In the genomic region with DNA sequence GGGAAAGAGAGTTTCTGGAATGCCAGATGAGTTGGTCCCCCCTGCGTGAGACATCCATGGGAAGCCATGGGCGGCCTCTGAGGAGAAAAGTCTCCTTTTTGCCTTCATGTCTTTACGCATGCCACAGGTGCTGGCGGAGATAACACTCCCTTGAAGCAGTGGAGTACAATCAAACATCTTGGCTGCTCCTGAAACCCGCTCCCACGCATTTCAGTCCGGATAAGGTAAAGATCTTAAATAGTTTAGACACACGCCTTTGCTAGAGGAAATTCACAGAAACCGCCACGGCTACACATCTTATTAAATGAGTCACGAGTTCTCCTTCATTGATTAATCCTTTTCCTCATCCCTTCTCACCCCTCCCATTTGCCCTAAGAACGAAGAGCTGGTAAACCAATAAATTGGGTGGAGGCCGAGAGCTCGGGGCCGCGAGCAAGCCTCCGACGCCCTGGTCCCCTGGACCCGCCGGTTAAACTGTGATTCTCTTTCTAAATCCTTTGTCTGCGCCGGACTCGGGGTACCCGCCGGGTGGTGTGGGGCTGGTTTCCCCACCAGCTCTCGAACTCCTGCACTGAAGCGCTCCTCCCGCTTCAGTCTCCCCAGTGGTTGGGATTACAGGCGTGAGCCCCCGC, we compare ENCODE assay signal across 7 cellular contexts. TPM values are rescaled to one million over a fixed set of nuclear protein-coding genes. Genes with fewer than 3 reads are reported as not detected.
DNase-seq lines count a peak whose midpoint lies in the region; ATAC-seq, FAIRE-seq and TF ChIP-seq lines count a peak whose summit lies in the region.

No MANE protein-coding gene starts in this region.

- dilution Hi-C loops in keratinocyte (cut with MboI; ENCODE audit: extremely low pct_ligation_motif_present, low sequenced_read_pairs): no loop called here

- peak overlapping the region; percentile 56 for H3K4me3 Mint-ChIP-seq in activated naive CD8-positive, alpha-beta T cell treated with anti-CD3 and anti-CD28 coated beads, Interleukin-2, amount 10 ng/mL, durations not matched to agents 7 days and 5 days

- peaks cover 15% of the 10 kb centered on the region for H3K27me3 ChIP-seq in keratinocyte (ENCODE audit: control insufficient read depth, extremely low read depth, insufficient read depth, low read length)

- H3K79me2 ChIP-seq in keratinocyte (ENCODE audit: control insufficient read depth, insufficient read depth, low read length): no peaks in the 10 kb centered on the region

- no peak overlapping the region for H3K27ac ChIP-seq in keratinocyte (ENCODE audit: control insufficient read depth, insufficient read depth, low read length)

- H2AFZ ChIP-seq in keratinocyte (ENCODE audit: control insufficient read depth, low read length): peak overlapping the region; percentile 6

- no peak for TF ChIP-seq CTCF in NB4 (IDR thresholded peaks at IDR 0.05; ENCODE audit: low read depth, low read length)
- TF ChIP-seq CTCF in keratinocyte (optimal IDR thresholded peaks at IDR 0.05 in 1 of 3, IDR thresholded peaks at IDR 0.05 in 1 of 3, conservative IDR thresholded peaks at IDR 0.05 in 1 of 3; ENCODE audit: extremely low read depth in 1 of 3, insufficient read depth in 2 of 3, low read length in 3 of 3): no peak

- no peaks in the 10 kb centered on the region for H3K9me1 ChIP-seq in keratinocyte (ENCODE audit: control insufficient read depth, extremely low read depth, insufficient read depth, low read length)

- H3K4me3 ChIP-seq in NB4 (ENCODE audit: low read depth, low read length): no peak overlapping the region
- peak overlapping the region; percentile 35 to 63 (median 56) for H3K4me3 ChIP-seq in keratinocyte (ENCODE audit: control insufficient read depth in 2 of 3, extremely low read depth in 1 of 3, insufficient read depth in 2 of 3, low read depth in 1 of 3, low read length in 3 of 3)

- DNase-seq in NB4 (ENCODE audit: low read depth) (peak; percentile 27), keratinocyte (ENCODE audit: low read depth, low spot score) (no peak), NCI-H1092 treated with DMSO at 0.1 percent for 48 hours (lab: John Stamatoyannopoulos, UW) (no peak), NCI-H524 (lab: John Stamatoyannopoulos, UW) (no peak)
- no peak for DNase-seq in activated naive CD8-positive, alpha-beta T cell treated with anti-CD3 and anti-CD28 coated beads, Interleukin-2, amount 10 ng/mL, durations not matched to agents 7 days and 5 days
- DNase-seq in stimulated activated CD4-positive, alpha-beta T cell treated with anti-CD3 and anti-CD28 coated beads, Interleukin-1b, Interleukin-23, amount 100 ng/mL, for 4 hours (ENCODE audit: low read depth in 2 of 2): peak; percentile 14 to 21

- no peak for FAIRE-seq in keratinocyte (lab: Jason Lieb, UNC)

- H3K4me1 ChIP-seq in keratinocyte (ENCODE audit: control insufficient read depth, extremely low read depth, insufficient read depth, low read length): peaks cover 7% of the 10 kb centered on the region

- peak overlapping the region; percentile 6 for H3K9ac ChIP-seq in keratinocyte (ENCODE audit: control insufficient read depth, extremely low read depth, insufficient read depth, low read length)

- TF ChIP-seq POLR2A in NB4 (IDR thresholded peaks at IDR 0.05; ENCODE audit: extremely low read depth, insufficient read length): no peak

- H3K4me2 ChIP-seq in keratinocyte (ENCODE audit: control insufficient read depth, extremely low read depth, insufficient read depth, low read depth, low read length): peak overlapping the region; percentile 75

- H3K9me3 Mint-ChIP-seq in activated naive CD8-positive, alpha-beta T cell treated with anti-CD3 and anti-CD28 coated beads, Interleukin-2, amount 10 ng/mL, durations not matched to agents 7 days and 5 days: peaks cover 7% of the 10 kb centered on the region

- POLR2A ChIA-PET in activated naive CD8-positive, alpha-beta T cell treated with anti-CD3 and anti-CD28 coated beads, Interleukin-2, amount 10 ng/mL, durations not matched to agents 7 days and 5 days (lab: Charles Lee): no interaction called here

- no peaks in the 10 kb centered on the region for H3K9me3 ChIP-seq in keratinocyte (ENCODE audit: control insufficient read depth, low read depth, low read length)

- H3K36me3 ChIP-seq in keratinocyte (ENCODE audit: control insufficient read depth in 2 of 2, extremely low read depth in 1 of 2, insufficient read depth in 2 of 2, low read length in 2 of 2): no peaks in the 10 kb centered on the region

- no peaks in the 10 kb centered on the region for H4K20me1 ChIP-seq in keratinocyte (ENCODE audit: control insufficient read depth, extremely low read depth, insufficient read depth, low read length)

- ATAC-seq in activated naive CD8-positive, alpha-beta T cell treated with anti-CD3 and anti-CD28 coated beads, Interleukin-2, amount 10 ng/mL, durations not matched to agents 7 days and 5 days (ENCODE audit: low read depth): no peak
- no peak for ATAC-seq in esophagus mucosa

- no peaks in the 10 kb centered on the region for H3K36me3 Mint-ChIP-seq in activated naive CD8-positive, alpha-beta T cell treated with anti-CD3 and anti-CD28 coated beads, Interleukin-2, amount 10 ng/mL, durations not matched to agents 7 days and 5 days

- peaks cover 3% of the 10 kb centered on the region for H3K4me1 Mint-ChIP-seq in activated naive CD8-positive, alpha-beta T cell treated with anti-CD3 and anti-CD28 coated beads, Interleukin-2, amount 10 ng/mL, durations not matched to agents 7 days and 5 days

- H3K27me3 Mint-ChIP-seq in activated naive CD8-positive, alpha-beta T cell treated with anti-CD3 and anti-CD28 coated beads, Interleukin-2, amount 10 ng/mL, durations not matched to agents 7 days and 5 days: peaks cover 46% of the 10 kb centered on the region

- H3K27ac Mint-ChIP-seq in activated naive CD8-positive, alpha-beta T cell treated with anti-CD3 and anti-CD28 coated beads, Interleukin-2, amount 10 ng/mL, durations not matched to agents 7 days and 5 days: no peak overlapping the region

RNA-seq across cellular contexts. Expression of gene ZNF669, which starts 6.6 kb away (rescaled TPM):
- 10 to 100 TPM; 12.8 to 14.1 TPM for total RNA-seq in activated naive CD8-positive, alpha-beta T cell treated with anti-CD3 and anti-CD28 coated beads, Interleukin-2, amount 10 ng/mL, durations not matched to agents 7 days and 5 days
- polyA plus RNA-seq in keratinocyte: 3.8 to 4.5 TPM (median 4.5 TPM) in 3 replicates
- 9.6 TPM for polyA plus RNA-seq in keratinocyte (2011; ENCODE audit: low read depth)
- polyA plus RNA-seq in keratinocyte (2011; cell fraction: cytosol; rRNA removed): 2.0 and 3.7 TPM in 2 replicates
- polyA plus RNA-seq in keratinocyte (2011; cell fraction: nucleus; rRNA removed): 4.5 and 6.0 TPM in 2 replicates
- 3.4 and 3.7 TPM in 2 replicates for polyA plus RNA-seq in keratinocyte (2012; ENCODE audit: low replicate concordance)
- 3.5 to 7.3 TPM (median 3.6 TPM) in 3 replicates for polyA minus RNA-seq in keratinocyte
- polyA minus RNA-seq in keratinocyte (2011; cell fraction: cytosol; rRNA and poly(A)+ RNA removed): 3.5 TPM
- 4.1 and 7.3 TPM in 2 replicates for polyA minus RNA-seq in keratinocyte (2011; cell fraction: nucleus; rRNA and poly(A)+ RNA removed)
- total RNA-seq in esophagus mucosa: 2.6 TPM

RNA-seq across cellular contexts. Expression of gene ZNF670, which starts 32.1 kb away (rescaled TPM):
- total RNA-seq in activated naive CD8-positive, alpha-beta T cell treated with anti-CD3 and anti-CD28 coated beads, Interleukin-2, amount 10 ng/mL, durations not matched to agents 7 days and 5 days: 1 to 10 TPM; 1.5 to 1.6 TPM
- polyA plus RNA-seq in keratinocyte: 1.9 to 3.6 TPM (median 2.3 TPM) in 3 replicates
- polyA plus RNA-seq in keratinocyte (2011; ENCODE audit: low read depth): 0.70 TPM
- polyA plus RNA-seq in keratinocyte (2011; cell fraction: cytosol; rRNA removed): 1.4 and 3.4 TPM in 2 replicates
- 2.4 and 3.3 TPM in 2 replicates for polyA plus RNA-seq in keratinocyte (2011; cell fraction: nucleus; rRNA removed)
- 1.9 and 2.5 TPM in 2 replicates for polyA plus RNA-seq in keratinocyte (2012; ENCODE audit: low replicate concordance)
- polyA minus RNA-seq in keratinocyte: 0.16 to 2.2 TPM (median 0.92 TPM) in 3 replicates
- polyA minus RNA-seq in keratinocyte (2011; cell fraction: cytosol; rRNA and poly(A)+ RNA removed): 0.96 TPM
- polyA minus RNA-seq in keratinocyte (2011; cell fraction: nucleus; rRNA and poly(A)+ RNA removed): 1.4 and 2.2 TPM in 2 replicates
- 1.4 TPM for total RNA-seq in esophagus mucosa

Comparison
In these comparisons a context has a peak if more than half of its experiments do, and no peak if none do; other contexts are left out.
1. DNase-seq: peak in NB4 (single experiment) and stimulated activated CD4-positive, alpha-beta T cell treated with anti-CD3 and anti-CD28 coated beads, Interleukin-1b, Interleukin-23, amount 100 ng/mL, for 4 hours (2 of 2); none in activated naive CD8-positive, alpha-beta T cell treated with anti-CD3 and anti-CD28 coated beads, Interleukin-2, amount 10 ng/mL, durations not matched to agents 7 days and 5 days (single experiment), keratinocyte (single experiment), NCI-H1092 treated with DMSO at 0.1 percent for 48 hours (single experiment) and NCI-H524 (0 of 2).